8 cellular contexts compared by ENCODE assay signal in genomic region chr6:24495516-24495847, GRCh38. TPM values are rescaled to one million over a fixed set of nuclear protein-coding genes. Genes with fewer than 3 reads are reported as not detected.
DNase-seq lines count a peak whose midpoint lies in the region; ATAC-seq and TF ChIP-seq lines count a peak whose summit lies in the region.

No MANE protein-coding gene starts in this region.

- no peak for TF ChIP-seq CTCF in upper lobe of left lung (IDR thresholded peaks at IDR 0.05)

- H3K4me3 ChIP-seq in upper lobe of left lung, result peak overlapping the region; percentile 37 to 79 (median 78)

- H3K4me1 ChIP-seq in upper lobe of left lung, result peaks cover 11 to 33% (median 11%) of the 10 kb centered on the region in 4 donors

- H3K27me3 ChIP-seq in upper lobe of left lung, result no peaks in the 10 kb centered on the region

- WGBS in upper lobe of left lung, 2 donors, result 7 to 15% methylated on average over 7 to 13 of the region's 13 CpGs

- no peaks in the 10 kb centered on the region for H3K36me3 ChIP-seq in upper lobe of left lung

- DNase-seq in AG08396 (ENCODE audit: low spot score) (peak; percentile 32), NOMO-1 treated with DMSO at 0.1 percent for 48 hours (lab: John Stamatoyannopoulos, UW; ENCODE audit: unreplicated experiment) (peak; percentile 67), germinal center (ENCODE audit: low spot score) (peak; percentile 82), nucleus accumbens (lab: John Stamatoyannopoulos, UW) (peak in 41 of 56 donors; percentile 7 to 68 (median 29)), upper lobe of left lung (peak in 1 of 2 donors; percentile 86)
- DNase-seq in activated effector memory CD4-positive, alpha-beta T cell treated with anti-CD3 and anti-CD28 coated beads, Interleukin-2, amount 50 U/mL, for 16 hours, result peak; percentile 71

- no peak for TF ChIP-seq EP300 in upper lobe of left lung (IDR thresholded peaks at IDR 0.05)

- peak in 1 of 4 donors; percentile 34 for TF ChIP-seq POLR2A in upper lobe of left lung (IDR thresholded peaks at IDR 0.05)

- no peaks in the 10 kb centered on the region for H3K9me3 ChIP-seq in upper lobe of left lung

- ATAC-seq in GM18868 (IDR thresholded peaks at IDR 0.05; ENCODE audit: unreplicated experiment) (peak; percentile 56), HG03108 (IDR thresholded peaks at IDR 0.05; ENCODE audit: unreplicated experiment) (peak; percentile 32), upper lobe of left lung (ENCODE audit: low FRiP score in 2 of 2) (peak; percentile 76 to 82)

- peak overlapping the region; percentile 67 to 90 (median 86) for H3K27ac ChIP-seq in upper lobe of left lung

RNA-seq across cellular contexts. Expression of gene ALDH5A1, which starts 0.7 kb away (rescaled TPM):
- 10 to 100 TPM in 5 of 6 donors, 1 to 10 TPM in 1; 7.3 to 21.1 (median 12.4) TPM for total RNA-seq in upper lobe of left lung

RNA-seq across cellular contexts. Expression of gene GPLD1, which starts 6.1 kb away (rescaled TPM):
- 10 to 100 TPM in 2 of 6 donors, 1 to 10 TPM in 4; 2.5 to 15.7 (median 7.3) TPM for total RNA-seq in upper lobe of left lung
